ENCODE assay signal across 1 cellular context in the genomic region with DNA sequence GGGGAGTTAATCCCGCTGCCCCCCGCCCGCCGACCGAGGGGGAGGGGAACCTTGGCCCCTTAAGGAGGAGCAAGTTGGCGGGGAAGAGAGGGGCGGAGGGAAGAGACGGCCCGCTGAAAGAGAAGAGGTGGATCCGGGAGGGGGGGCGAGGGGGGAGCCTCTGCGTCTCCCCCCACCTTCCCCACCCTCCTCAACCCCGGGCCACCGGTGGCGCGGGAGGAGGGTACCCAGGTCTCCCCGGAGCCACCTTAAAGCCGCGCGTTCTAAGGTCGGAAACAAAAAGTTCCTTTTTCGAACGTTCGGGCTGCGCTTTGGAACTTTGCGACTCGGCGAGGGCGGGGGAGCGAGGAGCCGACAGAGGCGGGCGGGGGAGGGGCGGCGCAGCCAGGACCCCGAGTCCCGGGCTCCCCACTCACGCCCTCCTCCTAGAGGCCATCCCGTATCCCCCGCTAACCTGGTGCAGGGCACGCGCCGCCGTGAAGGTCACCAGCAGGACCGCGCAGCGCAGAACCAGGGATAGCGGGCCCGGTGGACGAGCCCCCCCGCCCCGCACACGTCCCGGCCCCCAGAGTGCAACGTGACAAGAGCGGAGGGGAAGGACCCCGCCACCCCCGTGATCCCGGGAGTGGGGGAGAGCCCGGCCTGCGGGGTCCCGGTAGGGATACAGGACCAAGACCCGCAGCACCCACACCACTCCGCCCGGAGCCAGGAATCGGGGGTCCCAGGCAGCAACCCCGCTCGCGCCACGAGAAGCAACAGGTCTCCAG.
TF ChIP-seq lines count a peak whose summit lies in the region.

No MANE protein-coding gene starts in this region.

TF ChIP-seq in GM23338, 12 proteins besides CTCF, POLR2A, EP300 and RAD21 (continued from another document):
- TF ChIP-seq, protein P1, sequence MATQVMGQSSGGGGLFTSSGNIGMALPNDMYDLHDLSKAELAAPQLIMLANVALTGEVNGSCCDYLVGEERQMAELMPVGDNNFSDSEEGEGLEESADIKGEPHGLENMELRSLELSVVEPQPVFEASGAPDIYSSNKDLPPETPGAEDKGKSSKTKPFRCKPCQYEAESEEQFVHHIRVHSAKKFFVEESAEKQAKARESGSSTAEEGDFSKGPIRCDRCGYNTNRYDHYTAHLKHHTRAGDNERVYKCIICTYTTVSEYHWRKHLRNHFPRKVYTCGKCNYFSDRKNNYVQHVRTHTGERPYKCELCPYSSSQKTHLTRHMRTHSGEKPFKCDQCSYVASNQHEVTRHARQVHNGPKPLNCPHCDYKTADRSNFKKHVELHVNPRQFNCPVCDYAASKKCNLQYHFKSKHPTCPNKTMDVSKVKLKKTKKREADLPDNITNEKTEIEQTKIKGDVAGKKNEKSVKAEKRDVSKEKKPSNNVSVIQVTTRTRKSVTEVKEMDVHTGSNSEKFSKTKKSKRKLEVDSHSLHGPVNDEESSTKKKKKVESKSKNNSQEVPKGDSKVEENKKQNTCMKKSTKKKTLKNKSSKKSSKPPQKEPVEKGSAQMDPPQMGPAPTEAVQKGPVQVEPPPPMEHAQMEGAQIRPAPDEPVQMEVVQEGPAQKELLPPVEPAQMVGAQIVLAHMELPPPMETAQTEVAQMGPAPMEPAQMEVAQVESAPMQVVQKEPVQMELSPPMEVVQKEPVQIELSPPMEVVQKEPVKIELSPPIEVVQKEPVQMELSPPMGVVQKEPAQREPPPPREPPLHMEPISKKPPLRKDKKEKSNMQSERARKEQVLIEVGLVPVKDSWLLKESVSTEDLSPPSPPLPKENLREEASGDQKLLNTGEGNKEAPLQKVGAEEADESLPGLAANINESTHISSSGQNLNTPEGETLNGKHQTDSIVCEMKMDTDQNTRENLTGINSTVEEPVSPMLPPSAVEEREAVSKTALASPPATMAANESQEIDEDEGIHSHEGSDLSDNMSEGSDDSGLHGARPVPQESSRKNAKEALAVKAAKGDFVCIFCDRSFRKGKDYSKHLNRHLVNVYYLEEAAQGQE (IDR thresholded peaks at IDR 0.05; ENCODE audit: unreplicated experiment) = no peak
- no peak for TF ChIP-seq ZNF114 (CRISPR knock-in tag; IDR thresholded peaks at IDR 0.05)
- no peak for TF ChIP-seq ZNF331 (CRISPR knock-in tag; IDR thresholded peaks at IDR 0.05; ENCODE audit: low read depth)
- TF ChIP-seq STAT1 (IDR thresholded peaks at IDR 0.05; ENCODE audit: unreplicated experiment) = no peak
- TF ChIP-seq JUNB (IDR thresholded peaks at IDR 0.05; ENCODE audit: unreplicated experiment) = no peak
- no peak for TF ChIP-seq EZH2 (IDR thresholded peaks at IDR 0.05; ENCODE audit: low read depth, unreplicated experiment)
- TF ChIP-seq, protein P2, sequence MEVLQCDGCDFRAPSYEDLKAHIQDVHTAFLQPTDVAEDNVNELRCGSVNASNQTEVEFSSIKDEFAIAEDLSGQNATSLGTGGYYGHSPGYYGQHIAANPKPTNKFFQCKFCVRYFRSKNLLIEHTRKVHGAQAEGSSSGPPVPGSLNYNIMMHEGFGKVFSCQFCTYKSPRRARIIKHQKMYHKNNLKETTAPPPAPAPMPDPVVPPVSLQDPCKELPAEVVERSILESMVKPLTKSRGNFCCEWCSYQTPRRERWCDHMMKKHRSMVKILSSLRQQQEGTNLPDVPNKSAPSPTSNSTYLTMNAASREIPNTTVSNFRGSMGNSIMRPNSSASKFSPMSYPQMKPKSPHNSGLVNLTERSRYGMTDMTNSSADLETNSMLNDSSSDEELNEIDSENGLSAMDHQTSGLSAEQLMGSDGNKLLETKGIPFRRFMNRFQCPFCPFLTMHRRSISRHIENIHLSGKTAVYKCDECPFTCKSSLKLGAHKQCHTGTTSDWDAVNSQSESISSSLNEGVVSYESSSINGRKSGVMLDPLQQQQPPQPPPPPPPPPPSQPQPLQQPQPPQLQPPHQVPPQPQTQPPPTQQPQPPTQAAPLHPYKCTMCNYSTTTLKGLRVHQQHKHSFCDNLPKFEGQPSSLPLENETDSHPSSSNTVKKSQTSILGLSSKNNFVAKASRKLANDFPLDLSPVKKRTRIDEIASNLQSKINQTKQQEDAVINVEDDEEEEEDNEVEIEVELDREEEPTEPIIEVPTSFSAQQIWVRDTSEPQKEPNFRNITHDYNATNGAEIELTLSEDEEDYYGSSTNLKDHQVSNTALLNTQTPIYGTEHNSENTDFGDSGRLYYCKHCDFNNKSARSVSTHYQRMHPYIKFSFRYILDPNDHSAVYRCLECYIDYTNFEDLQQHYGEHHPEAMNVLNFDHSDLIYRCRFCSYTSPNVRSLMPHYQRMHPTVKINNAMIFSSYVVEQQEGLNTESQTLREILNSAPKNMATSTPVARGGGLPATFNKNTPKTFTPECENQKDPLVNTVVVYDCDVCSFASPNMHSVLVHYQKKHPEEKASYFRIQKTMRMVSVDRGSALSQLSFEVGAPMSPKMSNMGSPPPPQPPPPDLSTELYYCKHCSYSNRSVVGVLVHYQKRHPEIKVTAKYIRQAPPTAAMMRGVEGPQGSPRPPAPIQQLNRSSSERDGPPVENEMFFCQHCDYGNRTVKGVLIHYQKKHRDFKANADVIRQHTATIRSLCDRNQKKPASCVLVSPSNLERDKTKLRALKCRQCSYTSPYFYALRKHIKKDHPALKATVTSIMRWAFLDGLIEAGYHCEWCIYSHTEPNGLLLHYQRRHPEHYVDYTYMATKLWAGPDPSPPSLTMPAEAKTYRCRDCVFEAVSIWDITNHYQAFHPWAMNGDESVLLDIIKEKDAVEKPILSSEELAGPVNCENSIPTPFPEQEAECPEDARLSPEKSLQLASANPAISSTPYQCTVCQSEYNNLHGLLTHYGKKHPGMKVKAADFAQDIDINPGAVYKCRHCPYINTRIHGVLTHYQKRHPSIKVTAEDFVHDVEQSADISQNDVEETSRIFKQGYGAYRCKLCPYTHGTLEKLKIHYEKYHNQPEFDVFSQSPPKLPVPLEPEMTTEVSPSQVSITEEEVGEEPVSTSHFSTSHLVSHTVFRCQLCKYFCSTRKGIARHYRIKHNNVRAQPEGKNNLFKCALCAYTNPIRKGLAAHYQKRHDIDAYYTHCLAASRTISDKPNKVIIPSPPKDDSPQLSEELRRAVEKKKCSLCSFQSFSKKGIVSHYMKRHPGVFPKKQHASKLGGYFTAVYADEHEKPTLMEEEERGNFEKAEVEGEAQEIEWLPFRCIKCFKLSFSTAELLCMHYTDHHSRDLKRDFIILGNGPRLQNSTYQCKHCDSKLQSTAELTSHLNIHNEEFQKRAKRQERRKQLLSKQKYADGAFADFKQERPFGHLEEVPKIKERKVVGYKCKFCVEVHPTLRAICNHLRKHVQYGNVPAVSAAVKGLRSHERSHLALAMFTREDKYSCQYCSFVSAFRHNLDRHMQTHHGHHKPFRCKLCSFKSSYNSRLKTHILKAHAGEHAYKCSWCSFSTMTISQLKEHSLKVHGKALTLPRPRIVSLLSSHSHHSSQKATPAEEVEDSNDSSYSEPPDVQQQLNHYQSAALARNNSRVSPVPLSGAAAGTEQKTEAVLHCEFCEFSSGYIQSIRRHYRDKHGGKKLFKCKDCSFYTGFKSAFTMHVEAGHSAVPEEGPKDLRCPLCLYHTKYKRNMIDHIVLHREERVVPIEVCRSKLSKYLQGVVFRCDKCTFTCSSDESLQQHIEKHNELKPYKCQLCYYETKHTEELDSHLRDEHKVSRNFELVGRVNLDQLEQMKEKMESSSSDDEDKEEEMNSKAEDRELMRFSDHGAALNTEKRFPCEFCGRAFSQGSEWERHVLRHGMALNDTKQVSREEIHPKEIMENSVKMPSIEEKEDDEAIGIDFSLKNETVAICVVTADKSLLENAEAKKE (CRISPR knock-in tag; IDR thresholded peaks at IDR 0.05) = no peak
- no peak for TF ChIP-seq CREB1 (CRISPR knock-in tag; IDR thresholded peaks at IDR 0.05; ENCODE audit: low read depth)
- no peak for TF ChIP-seq ETS1 (IDR thresholded peaks at IDR 0.05)
- no peak for TF ChIP-seq NANOG (IDR thresholded peaks at IDR 0.05; ENCODE audit: borderline replicate concordance)
